In genomic region chr7:106503626-106504025, GRCh38 we compare ENCODE assay signal across 29 cellular contexts.
"Had no signal": no experiment of that assay in that cellular context is flagged by ENCODE, and none has a peak within 500 bp of the region (broad histone marks: within the 10 kb centered on the region; RNA-seq: fewer than 3 reads in every experiment).

No MANE protein-coding gene starts in this region.

- H3K36me3 Mint-ChIP-seq: activated naive CD4-positive, alpha-beta T cell treated with anti-CD3 and anti-CD28 coated beads, Interleukin-2, amount 10 ng/mL, durations not matched to agents 7 days and 5 days; activated naive CD8-positive, alpha-beta T cell treated with anti-CD3 and anti-CD28 coated beads, Interleukin-2, amount 10 ng/mL, durations not matched to agents 7 days and 5 days; brain had no signal

- H3K4me3 Mint-ChIP-seq: activated B cell treated with CpG ODN at 0.5 μM for 24 hours; activated naive CD4-positive, alpha-beta T cell treated with anti-CD3 and anti-CD28 coated beads, Interleukin-2, amount 10 ng/mL, durations not matched to agents 7 days and 5 days; activated naive CD8-positive, alpha-beta T cell treated with anti-CD3 and anti-CD28 coated beads, Interleukin-2, amount 10 ng/mL, durations not matched to agents 7 days and 5 days; activated T-helper 1 cell treated with anti-CD3 and anti-CD28 coated beads, Interleukin-12 subunit alpha, Interleukin-12 subunit beta, Interleukin-2, Interleukin-4 antibody, amounts not matched to agents 30 ng/mL and 10 ng/mL and 1 ng/mL, durations not matched to agents 14 hours and 24 hours and 36 hours; brain; T-helper 17 cell; T-helper 2 cell treated with Interferon-gamma antibody and Interleukin-4, amounts not matched to agents 5 μg/mL and 100 μg/mL, for 36 hours had no signal

- H3K36me3 ChIP-seq: breast epithelium, cardiac muscle cell, colonic mucosa, WERI-Rb-1 had no signal

- DNase-seq: activated B cell treated with CpG ODN at 0.5 μM for 24 hours; activated CD4-positive, alpha-beta T cell treated with anti-CD3 and anti-CD28 coated beads for 48 hours; activated CD4-positive, alpha-beta T cell treated with anti-CD3 and anti-CD28 coated beads, Interleukin-2, amount 50 U/mL, for 1 hour; activated CD4-positive, alpha-beta T cell treated with anti-CD3 and anti-CD28 coated beads, Interleukin-2, amount 50 U/mL, for 48 hours; activated CD8-positive, alpha-beta memory T cell treated with anti-CD3 and anti-CD28 coated beads for 24 hours; activated CD8-positive, alpha-beta T cell treated with anti-CD3 and anti-CD28 coated beads for 36 hours; activated effector memory CD4-positive, alpha-beta T cell treated with anti-CD3 and anti-CD28 coated beads, Interleukin-2, amount 50 U/mL, for 16 hours; activated naive CD4-positive, alpha-beta T cell treated with anti-CD3 and anti-CD28 coated beads, Interleukin-2, amount 10 ng/mL, durations not matched to agents 7 days and 5 days; activated naive CD8-positive, alpha-beta T cell treated with anti-CD3 and anti-CD28 coated beads, Interleukin-2, amount 10 ng/mL, durations not matched to agents 7 days and 5 days; amniotic stem cell; anterior cingulate cortex; central memory CD4-positive, alpha-beta T cell; cerebellar nuclear complex; colonic mucosa; effector CD8-positive, alpha-beta T cell; foreskin fibroblast; head of caudate nucleus; T-helper 1 cell; T-helper 17 cell; T1000; WERI-Rb-1 had no signal

- H3K4me1 ChIP-seq: breast epithelium, colonic mucosa had no signal

- H3K9me3 Mint-ChIP-seq: activated B cell treated with CpG ODN at 0.5 μM for 24 hours; activated naive CD4-positive, alpha-beta T cell treated with anti-CD3 and anti-CD28 coated beads, Interleukin-2, amount 10 ng/mL, durations not matched to agents 7 days and 5 days; activated naive CD8-positive, alpha-beta T cell treated with anti-CD3 and anti-CD28 coated beads, Interleukin-2, amount 10 ng/mL, durations not matched to agents 7 days and 5 days; activated T-helper 1 cell treated with anti-CD3 and anti-CD28 coated beads, Interleukin-12 subunit alpha, Interleukin-12 subunit beta, Interleukin-2, Interleukin-4 antibody, amounts not matched to agents 30 ng/mL and 10 ng/mL and 1 ng/mL, durations not matched to agents 14 hours and 24 hours and 36 hours; brain; T-helper 2 cell treated with Interferon-gamma antibody and Interleukin-4, amounts not matched to agents 5 μg/mL and 100 μg/mL, for 36 hours had no signal

- H3K27me3 ChIP-seq: breast epithelium, cardiac muscle cell, colonic mucosa had no signal

- ATAC-seq: activated CD4-positive, CD25-positive, alpha-beta regulatory T cell treated with anti-CD3 and anti-CD28 coated beads, Interleukin-2, amount 50 U/mL, for 24 hours; esophagus mucosa; T-helper 17 cell had no signal

- H3K4me3 ChIP-seq: breast epithelium, cardiac muscle cell, colonic mucosa had no signal

- H3K4me1 Mint-ChIP-seq: activated B cell treated with CpG ODN at 0.5 μM for 24 hours; activated naive CD4-positive, alpha-beta T cell treated with anti-CD3 and anti-CD28 coated beads, Interleukin-2, amount 10 ng/mL, durations not matched to agents 7 days and 5 days; activated naive CD8-positive, alpha-beta T cell treated with anti-CD3 and anti-CD28 coated beads, Interleukin-2, amount 10 ng/mL, durations not matched to agents 7 days and 5 days; brain had no signal

- FAIRE-seq: frontal cortex had no signal

- H3K27ac Mint-ChIP-seq: activated B cell treated with CpG ODN at 0.5 μM for 24 hours; activated naive CD4-positive, alpha-beta T cell treated with anti-CD3 and anti-CD28 coated beads, Interleukin-2, amount 10 ng/mL, durations not matched to agents 7 days and 5 days; activated naive CD8-positive, alpha-beta T cell treated with anti-CD3 and anti-CD28 coated beads, Interleukin-2, amount 10 ng/mL, durations not matched to agents 7 days and 5 days; brain; T-helper 17 cell; T-helper 2 cell treated with Interferon-gamma antibody and Interleukin-4, amounts not matched to agents 5 μg/mL and 100 μg/mL, for 36 hours had no signal

- H3K27ac ChIP-seq: breast epithelium, cardiac muscle cell, colonic mucosa, WERI-Rb-1 had no signal

- H3K27me3 Mint-ChIP-seq: activated B cell treated with CpG ODN at 0.5 μM for 24 hours; activated naive CD4-positive, alpha-beta T cell treated with anti-CD3 and anti-CD28 coated beads, Interleukin-2, amount 10 ng/mL, durations not matched to agents 7 days and 5 days; activated naive CD8-positive, alpha-beta T cell treated with anti-CD3 and anti-CD28 coated beads, Interleukin-2, amount 10 ng/mL, durations not matched to agents 7 days and 5 days; T-helper 17 cell had no signal

- H3K9me3 ChIP-seq: breast epithelium, colonic mucosa had no signal
